ENCODE assay signal across 1 cellular context in genomic region chr12:15633201-15633600, GRCh38.
TF ChIP-seq lines count a peak whose summit lies in the region.

No MANE protein-coding gene starts in this region.

TF ChIP-seq in HCT116, 20 proteins besides CTCF, POLR2A, EP300 and RAD21 (continued from another document):
- TF ChIP-seq YY1 (IDR thresholded peaks at IDR 0.05; ENCODE audit: extremely low read depth, insufficient replicate concordance, low read depth, low read length) (no peak), FOSL1 (IDR thresholded peaks at IDR 0.05; ENCODE audit: low read depth) (no peak), SIN3A (IDR thresholded peaks at IDR 0.05; ENCODE audit: low read depth) (no peak), POLR2AphosphoS5 (IDR thresholded peaks at IDR 0.05; ENCODE audit: low read depth, low read length) (no peak), CBX3 (IDR thresholded peaks at IDR 0.05; ENCODE audit: low read depth) (no peak)
